In genomic region chrX:15761564-15762191, GRCh38 we compare ENCODE assay signal across 8 cellular contexts. TPM values are rescaled to one million over a fixed set of nuclear protein-coding genes. Genes with fewer than 3 reads are reported as not detected.
DNase-seq lines count a peak whose midpoint lies in the region; ATAC-seq, FAIRE-seq and TF ChIP-seq lines count a peak whose summit lies in the region.

No MANE protein-coding gene starts in this region.

- dilution Hi-C loops in keratinocyte (cut with MboI; ENCODE audit: extremely low pct_ligation_motif_present, low sequenced_read_pairs) = no loop called here

- no peaks in the 10 kb centered on the region for H3K4me1 ChIP-seq in astrocyte (ENCODE audit: insufficient read depth, low read length)
- no peaks in the 10 kb centered on the region for H3K4me1 ChIP-seq in keratinocyte (ENCODE audit: control insufficient read depth, extremely low read depth, insufficient read depth, low read length)
- no peaks in the 10 kb centered on the region for H3K4me1 ChIP-seq in testis

- H3K27ac Mint-ChIP-seq in astrocyte (ENCODE audit: unreplicated experiment) = no peak overlapping the region

- peak; percentile 81 for FAIRE-seq in astrocyte (lab: Jason Lieb, UNC)
- FAIRE-seq in keratinocyte (lab: Jason Lieb, UNC) = peak; percentile 70

- H3K4me2 ChIP-seq in astrocyte (ENCODE audit: low read length) (no peak overlapping the region), keratinocyte (ENCODE audit: control insufficient read depth, extremely low read depth, insufficient read depth, low read depth, low read length) (no peak overlapping the region)

- H3K36me3 ChIP-seq in astrocyte (ENCODE audit: insufficient read depth, low read length) (no peaks in the 10 kb centered on the region), keratinocyte (ENCODE audit: control insufficient read depth in 2 of 2, extremely low read depth in 1 of 2, insufficient read depth in 2 of 2, low read length in 2 of 2) (no peaks in the 10 kb centered on the region), testis (ENCODE audit: low read depth, missing control alignments) (no peaks in the 10 kb centered on the region)

- H3K36me3 Mint-ChIP-seq in astrocyte (ENCODE audit: low read depth, unreplicated experiment) = no peaks in the 10 kb centered on the region

- TF ChIP-seq CTCF in astrocyte (IDR thresholded peaks at IDR 0.05; ENCODE audit: insufficient read depth, low read depth, low read length) (peak; percentile 50), keratinocyte (optimal IDR thresholded peaks at IDR 0.05 in 1 of 3, IDR thresholded peaks at IDR 0.05 in 1 of 3, conservative IDR thresholded peaks at IDR 0.05 in 1 of 3; ENCODE audit: extremely low read depth in 1 of 3, insufficient read depth in 2 of 3, low read length in 3 of 3) (peak; percentile 73 to 88 (median 74)), testis (IDR thresholded peaks at IDR 0.05) (peak in 1 of 3 experiments; percentile 37)

- H3K9ac ChIP-seq in astrocyte (ENCODE audit: low read length) = no peak overlapping the region
- H3K9ac ChIP-seq in keratinocyte (ENCODE audit: control insufficient read depth, extremely low read depth, insufficient read depth, low read length) = no peak overlapping the region

- peak; percentile 40 for DNase-seq in COLO829 (ENCODE audit: low spot score)
- peak; percentile 41 for DNase-seq in NCI-H69 (lab: John Stamatoyannopoulos, UW)
- DNase-seq in astrocyte (ENCODE audit: low read depth) = no peak
- DNase-seq in keratinocyte (ENCODE audit: low read depth, low spot score) = no peak
- peak; percentile 19 for DNase-seq in testis
- DNase-seq in cortex of kidney (lab: John Stamatoyannopoulos, UW) = no peak

- H3K27me3 Mint-ChIP-seq in astrocyte (ENCODE audit: low read depth, unreplicated experiment) = no peaks in the 10 kb centered on the region

- H3K9me1 ChIP-seq in keratinocyte (ENCODE audit: control insufficient read depth, extremely low read depth, insufficient read depth, low read length) = no peaks in the 10 kb centered on the region

- no peaks in the 10 kb centered on the region for H3K27me3 ChIP-seq in astrocyte (ENCODE audit: insufficient read depth, low read length)
- no peaks in the 10 kb centered on the region for H3K27me3 ChIP-seq in keratinocyte (ENCODE audit: control insufficient read depth, extremely low read depth, insufficient read depth, low read length)
- H3K27me3 ChIP-seq in testis = no peaks in the 10 kb centered on the region

- H3K79me2 ChIP-seq in astrocyte (ENCODE audit: insufficient read depth, low read length) (no peaks in the 10 kb centered on the region), keratinocyte (ENCODE audit: control insufficient read depth, insufficient read depth, low read length) (no peaks in the 10 kb centered on the region)

- no peaks in the 10 kb centered on the region for H3K4me1 Mint-ChIP-seq in astrocyte (ENCODE audit: low read depth, unreplicated experiment)

- H3K9me3 ChIP-seq in astrocyte (ENCODE audit: insufficient read depth, low read depth, low read length) (no peaks in the 10 kb centered on the region), keratinocyte (ENCODE audit: control insufficient read depth, low read depth, low read length) (no peaks in the 10 kb centered on the region), testis (no peaks in the 10 kb centered on the region)

- intact Hi-C loops in testis (cut with DNase I; ENCODE audit: low total_unique reads) = no loop called here

- 63 to 75% methylated on average over 6 to 8 of the region's 8 CpGs for WGBS in testis, 2 donors

- H4K20me1 ChIP-seq in astrocyte (ENCODE audit: insufficient read depth, low read length) (no peaks in the 10 kb centered on the region), keratinocyte (ENCODE audit: control insufficient read depth, extremely low read depth, insufficient read depth, low read length) (no peaks in the 10 kb centered on the region)

- H2AFZ ChIP-seq in astrocyte (ENCODE audit: low read depth, low read length) (no peak overlapping the region), keratinocyte (ENCODE audit: control insufficient read depth, low read length) (no peak overlapping the region)

- H3K27ac ChIP-seq in astrocyte (ENCODE audit: low read depth, low read length) = no peak overlapping the region
- H3K27ac ChIP-seq in keratinocyte (ENCODE audit: control insufficient read depth, insufficient read depth, low read length) = no peak overlapping the region
- no peak overlapping the region for H3K27ac ChIP-seq in testis

- no peak for TF ChIP-seq POLR2A in testis (IDR thresholded peaks at IDR 0.05)

- no peaks in the 10 kb centered on the region for H3K9me3 Mint-ChIP-seq in astrocyte (ENCODE audit: unreplicated experiment)

- no peak overlapping the region for H3K4me3 ChIP-seq in astrocyte (ENCODE audit: insufficient read depth, low read depth, low read length)
- no peak overlapping the region for H3K4me3 ChIP-seq in keratinocyte (ENCODE audit: control insufficient read depth in 2 of 3, extremely low read depth in 1 of 3, insufficient read depth in 2 of 3, low read depth in 1 of 3, low read length in 3 of 3)
- H3K4me3 ChIP-seq in testis = no peak overlapping the region

- peak; percentile 66 for ATAC-seq in GM18867 (IDR thresholded peaks at IDR 0.05; ENCODE audit: unreplicated experiment)
- ATAC-seq in GM21367 (IDR thresholded peaks at IDR 0.05; ENCODE audit: unreplicated experiment) = no peak

- no peak overlapping the region for H3K4me3 Mint-ChIP-seq in astrocyte (ENCODE audit: unreplicated experiment)

RNA-seq across cellular contexts. Expression of gene CA5B, which starts 23.6 kb away (rescaled TPM):
- 6.1 and 6.4 TPM in 2 replicates for total RNA-seq in astrocyte
- polyA plus RNA-seq in keratinocyte = 4.1 to 6.8 TPM (median 5.2 TPM) in 3 replicates
- polyA plus RNA-seq in keratinocyte (2011; ENCODE audit: low read depth) = 4.4 TPM
- 2.9 and 5.0 TPM in 2 replicates for polyA plus RNA-seq in keratinocyte (2011; cell fraction: cytosol; rRNA removed)
- polyA plus RNA-seq in keratinocyte (2011; cell fraction: nucleus; rRNA removed) = 5.6 and 6.7 TPM in 2 replicates
- polyA plus RNA-seq in keratinocyte (2012; ENCODE audit: low replicate concordance) = 2.4 and 4.5 TPM in 2 replicates
- 5.4 to 13.2 TPM (median 11.8 TPM) in 3 replicates for polyA minus RNA-seq in keratinocyte
- polyA minus RNA-seq in keratinocyte (2011; cell fraction: cytosol; rRNA and poly(A)+ RNA removed) = 2.3 TPM
- polyA minus RNA-seq in keratinocyte (2011; cell fraction: nucleus; rRNA and poly(A)+ RNA removed) = 7.8 and 10.8 TPM in 2 replicates
- 10 to 100 TPM; 45.5 to 53.1 TPM for total RNA-seq in testis
- polyA plus RNA-seq in testis (ENCODE audit: insufficient read depth, low read depth, low replicate concordance) = 25.1 TPM

RNA-seq across cellular contexts. Expression of gene ZRSR2, which starts 28.6 kb away (rescaled TPM):
- total RNA-seq in astrocyte (7.3 and 9.3 TPM in 2 replicates), testis (1 to 10 TPM; 6.3 to 6.6 TPM)
- polyA plus RNA-seq in keratinocyte (7.4 to 13.7 TPM (median 9.5 TPM) in 3 replicates), testis (ENCODE audit: insufficient read depth, low read depth, low replicate concordance) (6.1 TPM)
- polyA plus RNA-seq in keratinocyte (2011; ENCODE audit: low read depth) = 65.8 TPM
- polyA plus RNA-seq in keratinocyte (2011; cell fraction: cytosol; rRNA removed) = 9.7 and 11.0 TPM in 2 replicates
- 18.2 and 22.5 TPM in 2 replicates for polyA plus RNA-seq in keratinocyte (2011; cell fraction: nucleus; rRNA removed)
- 13.2 and 13.9 TPM in 2 replicates for polyA plus RNA-seq in keratinocyte (2012; ENCODE audit: low replicate concordance)
- polyA minus RNA-seq in keratinocyte = 2.0 to 4.0 TPM (median 3.8 TPM) in 3 replicates
- polyA minus RNA-seq in keratinocyte (2011; cell fraction: cytosol; rRNA and poly(A)+ RNA removed) = 4.2 TPM
- 3.1 and 3.4 TPM in 2 replicates for polyA minus RNA-seq in keratinocyte (2011; cell fraction: nucleus; rRNA and poly(A)+ RNA removed)

Comparison
In these comparisons a context has a peak if more than half of its experiments do, and no peak if none do; other contexts are left out.
1. DNase-seq: peak in COLO829 (single experiment), NCI-H69 (single experiment) and testis (single experiment); none in astrocyte (single experiment), keratinocyte (single experiment) and cortex of kidney (single experiment).